25 cellular contexts compared by ENCODE assay signal in the genomic region with DNA sequence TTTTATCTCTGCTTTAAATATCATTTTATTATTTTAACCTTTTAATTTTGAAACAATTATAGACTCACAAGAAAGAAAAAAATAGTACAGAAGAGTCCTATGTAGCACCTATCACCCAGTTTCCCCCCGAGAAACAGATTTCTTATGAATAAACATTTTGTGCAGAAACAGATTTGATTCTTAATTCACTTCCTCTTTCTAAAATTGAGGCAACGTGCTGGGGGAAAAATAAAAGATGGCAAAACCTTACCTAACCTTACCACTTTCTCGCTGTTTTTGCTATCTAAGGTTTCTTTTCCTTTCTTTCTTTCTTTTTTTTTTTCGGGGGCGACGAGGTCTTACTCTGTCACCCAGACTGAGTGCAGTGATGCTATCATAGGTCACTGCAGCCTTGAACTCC. TPM values are rescaled to one million over a fixed set of nuclear protein-coding genes. Genes with fewer than 3 reads are reported as not detected.
A peak's percentile ranks its signal among the peaks of the same experiment; 100 is the strongest.
DNase-seq lines count a peak whose midpoint lies in the region; ATAC-seq and TF ChIP-seq lines count a peak whose summit lies in the region.
"Had no signal": no experiment of that assay in that cellular context is flagged by ENCODE, and none has a peak within 500 bp of the region (broad histone marks: within the 10 kb centered on the region; RNA-seq: fewer than 3 reads in every experiment).

No MANE protein-coding gene starts in this region.

- ATAC-seq in activated B cell treated with CpG ODN at 0.5 μM for 24 hours (ENCODE audit: low read depth) = peak; percentile 36
- no peak for ATAC-seq in stimulated activated memory B cell treated with anti-CD40 and anti-IgM and Interleukin-4, amounts not matched to agents 10 μg/mL and 1 μg/mL and 100 μg/mL, for 72 hours
- ATAC-seq in HG02870 (IDR thresholded peaks at IDR 0.05; ENCODE audit: unreplicated experiment) = no peak
- ATAC-seq: A549; CD8-positive, alpha-beta T cell had no signal

- H3K4me1 ChIP-seq in DOHH2 (ENCODE audit: control insufficient read depth, low read length) = peaks cover 16% of the 10 kb centered on the region
- H3K4me1 ChIP-seq: A549 had no signal

- no peaks in the 10 kb centered on the region for H3F3A ChIP-seq in DOHH2 (ENCODE audit: control insufficient read depth, insufficient read depth)

- H3K4me1 Mint-ChIP-seq in activated B cell treated with CpG ODN at 0.5 μM for 24 hours = peaks cover 57% of the 10 kb centered on the region
- H3K4me1 Mint-ChIP-seq in stimulated activated memory B cell treated with anti-CD40 and anti-IgM and Interleukin-4, amounts not matched to agents 10 μg/mL and 1 μg/mL and 100 μg/mL, for 72 hours = peaks cover 46% of the 10 kb centered on the region

- H3K27ac ChIP-seq in DOHH2 (ENCODE audit: low read depth, low read length) = no peak overlapping the region
- H3K27ac ChIP-seq: A549, SK-N-MC had no signal

- H3K27me3 ChIP-seq in DOHH2 (ENCODE audit: control insufficient read depth, low read length) = no peaks in the 10 kb centered on the region
- H3K27me3 ChIP-seq: MG63, Peyer's patch had no signal

- no peaks in the 10 kb centered on the region for H3K27me3 Mint-ChIP-seq in activated B cell treated with CpG ODN at 0.5 μM for 24 hours
- no peaks in the 10 kb centered on the region for H3K27me3 Mint-ChIP-seq in stimulated activated memory B cell treated with anti-CD40 and anti-IgM and Interleukin-4, amounts not matched to agents 10 μg/mL and 1 μg/mL and 100 μg/mL, for 72 hours

- H3K27ac Mint-ChIP-seq in activated B cell treated with CpG ODN at 0.5 μM for 24 hours = peak overlapping the region; percentile 69
- H3K27ac Mint-ChIP-seq in stimulated activated memory B cell treated with anti-CD40 and anti-IgM and Interleukin-4, amounts not matched to agents 10 μg/mL and 1 μg/mL and 100 μg/mL, for 72 hours = peak overlapping the region; percentile 67
- H3K27ac Mint-ChIP-seq: CD8-positive, alpha-beta T cell had no signal

- H3K36me3 Mint-ChIP-seq in activated B cell treated with CpG ODN at 0.5 μM for 24 hours (ENCODE audit: low read depth) = no peaks in the 10 kb centered on the region
- no peaks in the 10 kb centered on the region for H3K36me3 Mint-ChIP-seq in stimulated activated memory B cell treated with anti-CD40 and anti-IgM and Interleukin-4, amounts not matched to agents 10 μg/mL and 1 μg/mL and 100 μg/mL, for 72 hours
- H3K36me3 Mint-ChIP-seq: CD8-positive, alpha-beta T cell had no signal

- no peaks in the 10 kb centered on the region for H3K36me3 ChIP-seq in DOHH2 (ENCODE audit: control insufficient read depth, low read length)
- H3K36me3 ChIP-seq: MG63, Peyer's patch had no signal

- no peak overlapping the region for H3K4me3 ChIP-seq in DOHH2 (ENCODE audit: low read length)
- H3K4me3 ChIP-seq: A549, MG63, Peyer's patch, SK-N-MC had no signal

- CTCF ChIA-PET in activated B cell treated with CpG ODN at 0.5 μM for 24 hours (lab: Charles Lee) = no interaction called here

- H4K20me1 ChIP-seq in DOHH2 (ENCODE audit: control insufficient read depth, insufficient read depth, low read depth, low read length) = no peaks in the 10 kb centered on the region

- peak; percentile 21 to 23 for DNase-seq in Kasumi-1 (lab: John Stamatoyannopoulos, UW)
- no peak for DNase-seq in activated B cell treated with CpG ODN at 0.5 μM for 24 hours
- no peak for DNase-seq in DMS 273 treated with DMSO at 0.1 percent for 48 hours (lab: John Stamatoyannopoulos, UW)
- DNase-seq in anterior cingulate cortex (lab: John Stamatoyannopoulos, UW) = no peak
- DNase-seq: AML-193; C1 segment of cervical spinal cord; Caco-2; CD8-positive, alpha-beta T cell; DMS79; GF-D8; HCEC 1CT; KBM-7; MG63; NCI-H1436 treated with DMSO at 0.1 percent for 48 hours; NCI-H2107; OCI-M1; Peyer's patch; SIG-M5 had no signal

- no peaks in the 10 kb centered on the region for H3K79me2 ChIP-seq in DOHH2 (ENCODE audit: control insufficient read depth, low read length)

- intact Hi-C loops in activated B cell treated with CpG ODN at 0.5 μM for 24 hours (cut with micrococcal nuclease) = loop anchor here (5.0 kb wide), 1 partner anchor 43 kb away; no protein-coding TSS in a partner anchor

- peak overlapping the region; percentile 2 for H3K4me3 Mint-ChIP-seq in activated B cell treated with CpG ODN at 0.5 μM for 24 hours
- H3K4me3 Mint-ChIP-seq in stimulated activated memory B cell treated with anti-CD40 and anti-IgM and Interleukin-4, amounts not matched to agents 10 μg/mL and 1 μg/mL and 100 μg/mL, for 72 hours = peak overlapping the region; percentile 26
- H3K4me3 Mint-ChIP-seq: CD8-positive, alpha-beta T cell had no signal

- TF ChIP-seq CTCF in DOHH2 (IDR thresholded peaks at IDR 0.05; ENCODE audit: low read depth, low read length, poor library complexity, severe bottlenecking) (no peak), activated B cell treated with CpG ODN at 0.5 μM for 24 hours (IDR thresholded peaks at IDR 0.05) (no peak)

- POLR2A ChIA-PET in activated B cell treated with CpG ODN at 0.5 μM for 24 hours (lab: Charles Lee) = interaction anchor here (0.6 kb wide), 1 partner anchor 149 kb away, joined by 3 read pairs; no protein-coding TSS in a partner anchor

- H3K9me3 Mint-ChIP-seq in activated B cell treated with CpG ODN at 0.5 μM for 24 hours = no peaks in the 10 kb centered on the region
- H3K9me3 Mint-ChIP-seq in stimulated activated memory B cell treated with anti-CD40 and anti-IgM and Interleukin-4, amounts not matched to agents 10 μg/mL and 1 μg/mL and 100 μg/mL, for 72 hours = no peaks in the 10 kb centered on the region
- H3K9me3 Mint-ChIP-seq: CD8-positive, alpha-beta T cell had no signal

- no peaks in the 10 kb centered on the region for H3K9me3 ChIP-seq in DOHH2 (ENCODE audit: control insufficient read depth, insufficient read depth, low read length)
- H3K9me3 ChIP-seq: A549, Caco-2, MG63, Peyer's patch had no signal

- H3K9me2 ChIP-seq in DOHH2 (replicated peaks; ENCODE audit: control insufficient read depth, low read length) = no peaks in the 10 kb centered on the region

- H3K4me2 ChIP-seq in DOHH2 (ENCODE audit: low read length) = peak overlapping the region; percentile 9; the same call in 1 of the 2 replicates
- H3K4me2 ChIP-seq: A549 had no signal

RNA-seq across cellular contexts. Expression of a gene that starts 4.3 kb away (rescaled TPM):
- 0.37 and 0.58 TPM in 2 replicates for total RNA-seq in activated B cell treated with CpG ODN at 0.5 μM for 24 hours
- total RNA-seq: Caco-2; CD8-positive, alpha-beta T cell; H1; T-helper 1 cell treated with Interleukin-12 subunit alpha and Interleukin-12 subunit beta and Interleukin-4 antibody, amounts not matched to agents 30 ng/mL and 1 ng/mL, for 36 hours had no signal

Comparison
In these comparisons a context has a peak if more than half of its experiments do, and no peak if none do; other contexts are left out.
1. DNase-seq: peak in Kasumi-1 (2 of 2); none in activated B cell treated with CpG ODN at 0.5 μM for 24 hours (single experiment), DMS 273 treated with DMSO at 0.1 percent for 48 hours (single experiment) and anterior cingulate cortex (0 of 58).